ENCODE assay signal across 1 cellular context in genomic region chr10:99329238-99329890, GRCh38.
TF ChIP-seq lines count a peak whose summit lies in the region.

Gene CNNM1, plus strand, starts transcription at chr10:99329356. Its CDS starts 32 bp downstream, at chr10:99329388.

TF ChIP-seq in HepG2, 621 proteins besides CTCF, POLR2A, EP300 and RAD21 (continued from another document and continues in another):
- TF ChIP-seq ZNF276 (CRISPR knock-in tag; IDR thresholded peaks at IDR 0.05; ENCODE audit: low read depth) (0 out of 2 replicates have a peak, but pooled peaks have one; percentile 4), ZNF10 (CRISPR knock-in tag; IDR thresholded peaks at IDR 0.05; ENCODE audit: borderline replicate concordance, low read depth) (no peak), REL (CRISPR knock-in tag; conservative IDR thresholded peaks at IDR 0.05) (peak; percentile 89), XRCC5 (optimal IDR thresholded peaks at IDR 0.05; ENCODE audit: low read length) (peak; percentile 20), ADNP (CRISPR knock-in tag; IDR thresholded peaks at IDR 0.05) (no peak), MTA1 (CRISPR knock-in tag; IDR thresholded peaks at IDR 0.05; ENCODE audit: borderline replicate concordance) (no peak), RORA (CRISPR knock-in tag; IDR thresholded peaks at IDR 0.05) (no peak), RFX1 (IDR thresholded peaks at IDR 0.05) (no peak), TRIM24 (CRISPR knock-in tag; IDR thresholded peaks at IDR 0.05) (no peak), KLF6 (CRISPR knock-in tag; IDR thresholded peaks at IDR 0.05) (0 out of 2 replicates have a peak, but pooled peaks have one; percentile 25), PBX2 (CRISPR knock-in tag; IDR thresholded peaks at IDR 0.05) (no peak), ARID5B (CRISPR knock-in tag; IDR thresholded peaks at IDR 0.05) (peak; percentile 40; the same call in 1 of the 2 replicates), ZNF547 (CRISPR knock-in tag; IDR thresholded peaks at IDR 0.05) (no peak), MEF2D (CRISPR knock-in tag; IDR thresholded peaks at IDR 0.05) (peak; percentile 59; the same call in 1 of the 2 replicates), GATA4 (IDR thresholded peaks at IDR 0.05; ENCODE audit: borderline replicate concordance, low read depth) (no peak), REXO4 (CRISPR knock-in tag; IDR thresholded peaks at IDR 0.05; ENCODE audit: borderline replicate concordance) (no peak; the same call in 1 of the 2 replicates), EEA1 (CRISPR knock-in tag; IDR thresholded peaks at IDR 0.05; ENCODE audit: borderline replicate concordance) (no peak), SMARCE1 (IDR thresholded peaks at IDR 0.05; ENCODE audit: borderline replicate concordance) (no peak), THAP7 (CRISPR knock-in tag; IDR thresholded peaks at IDR 0.05) (peak; percentile 84; the same call in 1 of the 2 replicates), KDM3A (CRISPR knock-in tag; IDR thresholded peaks at IDR 0.05; ENCODE audit: low read depth) (peak; percentile 77; the same call in 1 of the 2 replicates), ZNF839 (CRISPR knock-in tag; IDR thresholded peaks at IDR 0.05; ENCODE audit: borderline replicate concordance) (no peak), FOXM1 (CRISPR knock-in tag; IDR thresholded peaks at IDR 0.05) (no peak), ZNF256 (CRISPR knock-in tag; conservative IDR thresholded peaks at IDR 0.05) (0 out of 2 replicates have a peak, but pooled peaks have one; percentile 51), NAIF1 (CRISPR knock-in tag; IDR thresholded peaks at IDR 0.05; ENCODE audit: borderline replicate concordance) (no peak; the same call in 1 of the 2 replicates), MLLT10 (CRISPR knock-in tag; IDR thresholded peaks at IDR 0.05) (no peak), SAP130 (CRISPR knock-in tag; IDR thresholded peaks at IDR 0.05; ENCODE audit: low read depth) (peak; percentile 57; the same call in 1 of the 2 replicates), CHCHD3 (CRISPR knock-in tag; IDR thresholded peaks at IDR 0.05) (no peak), HDAC6 (IDR thresholded peaks at IDR 0.05; ENCODE audit: low read depth, low read length) (no peak)
- TF ChIP-seq, protein P1, sequence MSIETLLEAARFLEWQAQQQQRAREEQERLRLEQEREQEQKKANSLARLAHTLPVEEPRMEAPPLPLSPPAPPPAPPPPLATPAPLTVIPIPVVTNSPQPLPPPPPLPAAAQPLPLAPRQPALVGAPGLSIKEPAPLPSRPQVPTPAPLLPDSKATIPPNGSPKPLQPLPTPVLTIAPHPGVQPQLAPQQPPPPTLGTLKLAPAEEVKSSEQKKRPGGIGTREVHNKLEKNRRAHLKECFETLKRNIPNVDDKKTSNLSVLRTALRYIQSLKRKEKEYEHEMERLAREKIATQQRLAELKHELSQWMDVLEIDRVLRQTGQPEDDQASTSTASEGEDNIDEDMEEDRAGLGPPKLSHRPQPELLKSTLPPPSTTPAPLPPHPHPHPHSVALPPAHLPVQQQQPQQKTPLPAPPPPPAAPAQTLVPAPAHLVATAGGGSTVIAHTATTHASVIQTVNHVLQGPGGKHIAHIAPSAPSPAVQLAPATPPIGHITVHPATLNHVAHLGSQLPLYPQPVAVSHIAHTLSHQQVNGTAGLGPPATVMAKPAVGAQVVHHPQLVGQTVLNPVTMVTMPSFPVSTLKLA (IDR thresholded peaks at IDR 0.05), result no peak; the same call in 1 of the 2 replicates
- TF ChIP-seq, protein P2, sequence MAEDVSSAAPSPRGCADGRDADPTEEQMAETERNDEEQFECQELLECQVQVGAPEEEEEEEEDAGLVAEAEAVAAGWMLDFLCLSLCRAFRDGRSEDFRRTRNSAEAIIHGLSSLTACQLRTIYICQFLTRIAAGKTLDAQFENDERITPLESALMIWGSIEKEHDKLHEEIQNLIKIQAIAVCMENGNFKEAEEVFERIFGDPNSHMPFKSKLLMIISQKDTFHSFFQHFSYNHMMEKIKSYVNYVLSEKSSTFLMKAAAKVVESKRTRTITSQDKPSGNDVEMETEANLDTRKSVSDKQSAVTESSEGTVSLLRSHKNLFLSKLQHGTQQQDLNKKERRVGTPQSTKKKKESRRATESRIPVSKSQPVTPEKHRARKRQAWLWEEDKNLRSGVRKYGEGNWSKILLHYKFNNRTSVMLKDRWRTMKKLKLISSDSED (CRISPR knock-in tag; IDR thresholded peaks at IDR 0.05), result 0 out of 2 replicates have a peak, but pooled peaks have one; percentile 13
- TF ChIP-seq, protein P3, sequence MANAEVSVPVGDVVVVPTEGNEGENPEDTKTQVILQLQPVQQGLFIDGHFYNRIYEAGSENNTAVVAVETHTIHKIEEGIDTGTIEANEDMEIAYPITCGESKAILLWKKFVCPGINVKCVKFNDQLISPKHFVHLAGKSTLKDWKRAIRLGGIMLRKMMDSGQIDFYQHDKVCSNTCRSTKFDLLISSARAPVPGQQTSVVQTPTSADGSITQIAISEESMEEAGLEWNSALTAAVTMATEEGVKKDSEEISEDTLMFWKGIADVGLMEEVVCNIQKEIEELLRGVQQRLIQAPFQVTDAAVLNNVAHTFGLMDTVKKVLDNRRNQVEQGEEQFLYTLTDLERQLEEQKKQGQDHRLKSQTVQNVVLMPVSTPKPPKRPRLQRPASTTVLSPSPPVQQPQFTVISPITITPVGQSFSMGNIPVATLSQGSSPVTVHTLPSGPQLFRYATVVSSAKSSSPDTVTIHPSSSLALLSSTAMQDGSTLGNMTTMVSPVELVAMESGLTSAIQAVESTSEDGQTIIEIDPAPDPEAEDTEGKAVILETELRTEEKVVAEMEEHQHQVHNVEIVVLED (CRISPR knock-in tag; IDR thresholded peaks at IDR 0.05; ENCODE audit: borderline replicate concordance), result peak; percentile 29; the same call in 1 of the 2 replicates
- TF ChIP-seq, protein P4, sequence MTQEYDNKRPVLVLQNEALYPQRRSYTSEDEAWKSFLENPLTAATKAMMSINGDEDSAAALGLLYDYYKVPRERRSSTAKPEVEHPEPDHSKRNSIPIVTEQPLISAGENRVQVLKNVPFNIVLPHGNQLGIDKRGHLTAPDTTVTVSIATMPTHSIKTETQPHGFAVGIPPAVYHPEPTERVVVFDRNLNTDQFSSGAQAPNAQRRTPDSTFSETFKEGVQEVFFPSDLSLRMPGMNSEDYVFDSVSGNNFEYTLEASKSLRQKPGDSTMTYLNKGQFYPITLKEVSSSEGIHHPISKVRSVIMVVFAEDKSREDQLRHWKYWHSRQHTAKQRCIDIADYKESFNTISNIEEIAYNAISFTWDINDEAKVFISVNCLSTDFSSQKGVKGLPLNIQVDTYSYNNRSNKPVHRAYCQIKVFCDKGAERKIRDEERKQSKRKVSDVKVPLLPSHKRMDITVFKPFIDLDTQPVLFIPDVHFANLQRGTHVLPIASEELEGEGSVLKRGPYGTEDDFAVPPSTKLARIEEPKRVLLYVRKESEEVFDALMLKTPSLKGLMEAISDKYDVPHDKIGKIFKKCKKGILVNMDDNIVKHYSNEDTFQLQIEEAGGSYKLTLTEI (CRISPR knock-in tag; conservative IDR thresholded peaks at IDR 0.05), result no peak
- TF ChIP-seq, protein P5, sequence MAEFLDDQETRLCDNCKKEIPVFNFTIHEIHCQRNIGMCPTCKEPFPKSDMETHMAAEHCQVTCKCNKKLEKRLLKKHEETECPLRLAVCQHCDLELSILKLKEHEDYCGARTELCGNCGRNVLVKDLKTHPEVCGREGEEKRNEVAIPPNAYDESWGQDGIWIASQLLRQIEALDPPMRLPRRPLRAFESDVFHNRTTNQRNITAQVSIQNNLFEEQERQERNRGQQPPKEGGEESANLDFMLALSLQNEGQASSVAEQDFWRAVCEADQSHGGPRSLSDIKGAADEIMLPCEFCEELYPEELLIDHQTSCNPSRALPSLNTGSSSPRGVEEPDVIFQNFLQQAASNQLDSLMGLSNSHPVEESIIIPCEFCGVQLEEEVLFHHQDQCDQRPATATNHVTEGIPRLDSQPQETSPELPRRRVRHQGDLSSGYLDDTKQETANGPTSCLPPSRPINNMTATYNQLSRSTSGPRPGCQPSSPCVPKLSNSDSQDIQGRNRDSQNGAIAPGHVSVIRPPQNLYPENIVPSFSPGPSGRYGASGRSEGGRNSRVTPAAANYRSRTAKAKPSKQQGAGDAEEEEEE (CRISPR knock-in tag; IDR thresholded peaks at IDR 0.05; ENCODE audit: borderline replicate concordance), result no peak
- TF ChIP-seq, protein P6, sequence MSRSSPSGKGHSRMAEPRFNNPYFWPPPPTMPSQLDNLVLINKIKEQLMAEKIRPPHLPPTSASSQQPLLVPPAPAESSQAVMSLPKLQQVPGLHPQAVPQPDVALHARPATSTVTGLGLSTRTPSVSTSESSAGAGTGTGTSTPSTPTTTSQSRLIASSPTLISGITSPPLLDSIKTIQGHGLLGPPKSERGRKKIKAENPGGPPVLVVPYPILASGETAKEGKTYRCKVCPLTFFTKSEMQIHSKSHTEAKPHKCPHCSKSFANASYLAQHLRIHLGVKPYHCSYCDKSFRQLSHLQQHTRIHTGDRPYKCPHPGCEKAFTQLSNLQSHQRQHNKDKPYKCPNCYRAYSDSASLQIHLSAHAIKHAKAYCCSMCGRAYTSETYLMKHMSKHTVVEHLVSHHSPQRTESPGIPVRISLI (CRISPR knock-in tag; IDR thresholded peaks at IDR 0.05; ENCODE audit: borderline replicate concordance), result no peak
- TF ChIP-seq, protein P7, sequence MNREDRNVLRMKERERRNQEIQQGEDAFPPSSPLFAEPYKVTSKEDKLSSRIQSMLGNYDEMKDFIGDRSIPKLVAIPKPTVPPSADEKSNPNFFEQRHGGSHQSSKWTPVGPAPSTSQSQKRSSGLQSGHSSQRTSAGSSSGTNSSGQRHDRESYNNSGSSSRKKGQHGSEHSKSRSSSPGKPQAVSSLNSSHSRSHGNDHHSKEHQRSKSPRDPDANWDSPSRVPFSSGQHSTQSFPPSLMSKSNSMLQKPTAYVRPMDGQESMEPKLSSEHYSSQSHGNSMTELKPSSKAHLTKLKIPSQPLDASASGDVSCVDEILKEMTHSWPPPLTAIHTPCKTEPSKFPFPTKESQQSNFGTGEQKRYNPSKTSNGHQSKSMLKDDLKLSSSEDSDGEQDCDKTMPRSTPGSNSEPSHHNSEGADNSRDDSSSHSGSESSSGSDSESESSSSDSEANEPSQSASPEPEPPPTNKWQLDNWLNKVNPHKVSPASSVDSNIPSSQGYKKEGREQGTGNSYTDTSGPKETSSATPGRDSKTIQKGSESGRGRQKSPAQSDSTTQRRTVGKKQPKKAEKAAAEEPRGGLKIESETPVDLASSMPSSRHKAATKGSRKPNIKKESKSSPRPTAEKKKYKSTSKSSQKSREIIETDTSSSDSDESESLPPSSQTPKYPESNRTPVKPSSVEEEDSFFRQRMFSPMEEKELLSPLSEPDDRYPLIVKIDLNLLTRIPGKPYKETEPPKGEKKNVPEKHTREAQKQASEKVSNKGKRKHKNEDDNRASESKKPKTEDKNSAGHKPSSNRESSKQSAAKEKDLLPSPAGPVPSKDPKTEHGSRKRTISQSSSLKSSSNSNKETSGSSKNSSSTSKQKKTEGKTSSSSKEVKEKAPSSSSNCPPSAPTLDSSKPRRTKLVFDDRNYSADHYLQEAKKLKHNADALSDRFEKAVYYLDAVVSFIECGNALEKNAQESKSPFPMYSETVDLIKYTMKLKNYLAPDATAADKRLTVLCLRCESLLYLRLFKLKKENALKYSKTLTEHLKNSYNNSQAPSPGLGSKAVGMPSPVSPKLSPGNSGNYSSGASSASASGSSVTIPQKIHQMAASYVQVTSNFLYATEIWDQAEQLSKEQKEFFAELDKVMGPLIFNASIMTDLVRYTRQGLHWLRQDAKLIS (CRISPR knock-in tag; IDR thresholded peaks at IDR 0.05), result no peak
